In genomic region chr6:111792914-111793700, GRCh38 we compare ENCODE assay signal across 11 cellular contexts.
DNase-seq lines count a peak whose midpoint lies in the region; ATAC-seq, FAIRE-seq and TF ChIP-seq lines count a peak whose summit lies in the region.
"Had no signal": no experiment of that assay in that cellular context is flagged by ENCODE, and none has a peak within 500 bp of the region (broad histone marks: within the 10 kb centered on the region; RNA-seq: fewer than 3 reads in every experiment).

No MANE protein-coding gene starts in this region.

- POLR2A ChIA-PET in HepG2 (lab: Yijun Ruan, JAX), result interaction anchor here (0.9 to 2.1 kb wide), 4 partner anchors 23 to 188 kb away, joined by 3 to 6 read pairs (median 4); no protein-coding TSS in a partner anchor
- POLR2A ChIA-PET in activated CD4-positive, alpha-beta memory T cell treated with anti-CD3 and anti-CD28 coated beads, Interleukin-2, amount 10 ng/mL, durations not matched to agents 7 days and 5 days (lab: Charles Lee), result interaction anchor here (0.8 to 2.9 kb wide), 15 partner anchors 10 to 81 kb away, joined by 3 to 20 read pairs (median 8); no protein-coding TSS in a partner anchor

- peak overlapping the region; percentile 69 for H2AFZ ChIP-seq in HepG2 (ENCODE audit: low read length)

- in situ Hi-C loops in HepG2 (cut with HindIII; ENCODE audit: extremely low pct_ligation_motif_present, low pct_unique_long_range_greater_than_20kb), result no loop called here

- H3K4me2 ChIP-seq in HepG2 (ENCODE audit: low read depth, low read length), result peak overlapping the region; percentile 80

- H3K4me3 Mint-ChIP-seq in activated CD4-positive, alpha-beta memory T cell treated with anti-CD3 and anti-CD28 coated beads, Interleukin-2, amount 10 ng/mL, durations not matched to agents 7 days and 5 days, result peak overlapping the region; percentile 73

- H3K27ac ChIP-seq in HepG2 (ENCODE audit: extremely low read length, insufficient read depth, low read length) (peak overlapping the region; percentile 61), right lobe of liver (no peak overlapping the region), lower lobe of right lung (peak overlapping the region; percentile 19)

- TF ChIP-seq CTCF in HepG2 (CRISPR knock-in tag; IDR thresholded peaks at IDR 0.05), result no peak
- TF ChIP-seq CTCF in right lobe of liver (IDR thresholded peaks at IDR 0.05), result no peak
- TF ChIP-seq CTCF in lower lobe of right lung (IDR thresholded peaks at IDR 0.05), result no peak

- intact Hi-C loops in HepG2 (cut with micrococcal nuclease; ENCODE audit: unreplicated experiment), result loop anchor here (5.0 kb wide), 1 partner anchor 49 kb away; no protein-coding TSS in a partner anchor
- intact Hi-C loops in right lobe of liver (cut with DNase I), result no loop called here
- intact Hi-C loops in lower lobe of right lung (cut with DNase I), result no loop called here

- peaks cover 15% of the 10 kb centered on the region for H3K79me2 ChIP-seq in HepG2 (ENCODE audit: insufficient read depth, low read length)

- peak overlapping the region; percentile 55 for H3K9ac ChIP-seq in HepG2 (ENCODE audit: insufficient read depth, low read depth, low read length)

- WGBS in HepG2 (ENCODE audit: low lambda C conversion rate), result 6% methylated on average over 10 of the region's 10 CpGs
- WGBS in right lobe of liver (ENCODE audit: insufficient coverage, low coverage, low lambda C conversion rate, missing lambda C conversion rate), result 69% methylated on average over 10 of the region's 10 CpGs

- H3K9me3 Mint-ChIP-seq in activated CD4-positive, alpha-beta memory T cell treated with anti-CD3 and anti-CD28 coated beads, Interleukin-2, amount 10 ng/mL, durations not matched to agents 7 days and 5 days, result no peaks in the 10 kb centered on the region

- H3K27me3 ChIP-seq in HepG2 (ENCODE audit: control insufficient read depth in 1 of 2, insufficient read depth in 2 of 2, low read length in 2 of 2) (no peaks in the 10 kb centered on the region), right lobe of liver (no peaks in the 10 kb centered on the region), lower lobe of right lung (ENCODE audit: low read depth) (no peaks in the 10 kb centered on the region)
- H3K27me3 ChIP-seq: tibial nerve had no signal

- no peak for TF ChIP-seq EP300 in HepG2 (IDR thresholded peaks at IDR 0.05; ENCODE audit: low read depth in 2 of 2, low read length in 2 of 2)
- no peak for TF ChIP-seq EP300 in HepG2 (CRISPR knock-in tag; IDR thresholded peaks at IDR 0.05; ENCODE audit: borderline replicate concordance)

- no peaks in the 10 kb centered on the region for H3K9me3 ChIP-seq in HepG2 (ENCODE audit: low read length)
- H3K9me3 ChIP-seq in right lobe of liver, result no peaks in the 10 kb centered on the region
- H3K9me3 ChIP-seq in lower lobe of right lung, result no peaks in the 10 kb centered on the region
- H3K9me3 ChIP-seq: tibial nerve had no signal

- no peak for TF ChIP-seq RAD21 in HepG2 (CRISPR knock-in tag; IDR thresholded peaks at IDR 0.05)

- no peaks in the 10 kb centered on the region for H4K20me1 ChIP-seq in HepG2 (ENCODE audit: insufficient read depth, low read length)

- H3K36me3 Mint-ChIP-seq in activated CD4-positive, alpha-beta memory T cell treated with anti-CD3 and anti-CD28 coated beads, Interleukin-2, amount 10 ng/mL, durations not matched to agents 7 days and 5 days (ENCODE audit: low read depth), result peaks cover 20% of the 10 kb centered on the region

- DNase-seq in HepG2 (ENCODE audit: low spot score) (peak; percentile 28), right lobe of liver (no peak), lower lobe of right lung (no peak), epidermal melanocyte (ENCODE audit: insufficient read length, low spot score) (no peak), NCI-H1694 treated with DMSO at 0.1 percent for 48 hours (lab: John Stamatoyannopoulos, UW) (no peak)
- no peak for DNase-seq in activated CD4-positive, alpha-beta memory T cell treated with anti-CD3 and anti-CD28 coated beads, Interleukin-2, amount 10 ng/mL, durations not matched to agents 7 days and 5 days
- no peak for DNase-seq in activated CD4-positive, CD25-positive, alpha-beta regulatory T cell (lab: John Stamatoyannopoulos, UW)
- DNase-seq: activated CD4-positive, alpha-beta T cell treated with anti-CD3 and anti-CD28 coated beads for 1 hour; effector CD8-positive, alpha-beta T cell; NCI-H187 treated with DMSO at 0.1 percent for 48 hours had no signal

- FAIRE-seq in HepG2 (lab: Jason Lieb, UNC), result no peak

- CTCF ChIA-PET in HepG2 (lab: Yijun Ruan, JAX; ENCODE audit: low intra/inter-chr PET ratio, low total read pairs), result no interaction called here
- CTCF ChIA-PET in activated CD4-positive, alpha-beta memory T cell treated with anti-CD3 and anti-CD28 coated beads, Interleukin-2, amount 10 ng/mL, durations not matched to agents 7 days and 5 days (lab: Charles Lee), result interaction anchor here (0.7 to 1.7 kb wide), 5 partner anchors 9 to 250 kb away, joined by 3 to 4 read pairs (median 3); no protein-coding TSS in a partner anchor

- H3K27me3 Mint-ChIP-seq in activated CD4-positive, alpha-beta memory T cell treated with anti-CD3 and anti-CD28 coated beads, Interleukin-2, amount 10 ng/mL, durations not matched to agents 7 days and 5 days, result no peaks in the 10 kb centered on the region

- BruUV-seq in HepG2 (replicated peaks; lab: Mats Ljungman, UMichigan), result TSS peak; percentile 64

- no peak for TF ChIP-seq POLR2A in HepG2 (IDR thresholded peaks at IDR 0.05; ENCODE audit: insufficient read depth in 1 of 2, low read depth in 2 of 2, low read length in 2 of 2)
- no peak for TF ChIP-seq POLR2A in right lobe of liver (IDR thresholded peaks at IDR 0.05)

- peak overlapping the region; percentile 87 for H3K27ac Mint-ChIP-seq in activated CD4-positive, alpha-beta memory T cell treated with anti-CD3 and anti-CD28 coated beads, Interleukin-2, amount 10 ng/mL, durations not matched to agents 7 days and 5 days

- H3K4me1 Mint-ChIP-seq in activated CD4-positive, alpha-beta memory T cell treated with anti-CD3 and anti-CD28 coated beads, Interleukin-2, amount 10 ng/mL, durations not matched to agents 7 days and 5 days, result peaks cover 59% of the 10 kb centered on the region

- H3K4me1 ChIP-seq in HepG2 (ENCODE audit: insufficient read depth, low read length) (peaks cover 85% of the 10 kb centered on the region), right lobe of liver (no peaks in the 10 kb centered on the region), lower lobe of right lung (peaks cover 28% of the 10 kb centered on the region)

- H3K36me3 ChIP-seq in HepG2 (replicated peaks in 1 of 2; ENCODE audit: control insufficient read depth in 1 of 2, insufficient read depth in 2 of 2, low read length in 2 of 2) (no peaks in the 10 kb centered on the region), right lobe of liver (no peaks in the 10 kb centered on the region), lower lobe of right lung (no peaks in the 10 kb centered on the region)
- H3K36me3 ChIP-seq: tibial nerve had no signal

- H3K4me3 ChIP-seq in HepG2 (replicated peaks in 1 of 3; ENCODE audit: insufficient read depth in 1 of 3, low read depth in 2 of 3, low read length in 3 of 3), result peak overlapping the region; percentile 56 to 63 (median 57)
- no peak overlapping the region for H3K4me3 ChIP-seq in right lobe of liver
- peak overlapping the region; percentile 12 for H3K4me3 ChIP-seq in lower lobe of right lung

- ATAC-seq in HepG2 (peak; percentile 54), right lobe of liver (no peak), lower lobe of right lung (no peak)

TF ChIP-seq in HepG2, 621 proteins besides CTCF, POLR2A, EP300 and RAD21 (continues in another document):
- TF ChIP-seq IKZF1 (IDR thresholded peaks at IDR 0.05) (no peak), ATRX (CRISPR knock-in tag; IDR thresholded peaks at IDR 0.05; ENCODE audit: borderline replicate concordance) (no peak), ZFP36 (IDR thresholded peaks at IDR 0.05; ENCODE audit: borderline replicate concordance, low read depth, low read length, partially characterized antibody) (no peak), RFXAP (CRISPR knock-in tag; IDR thresholded peaks at IDR 0.05; ENCODE audit: borderline replicate concordance) (no peak), ZHX1 (CRISPR knock-in tag; IDR thresholded peaks at IDR 0.05; ENCODE audit: low read depth) (no peak), ZNF430 (CRISPR knock-in tag; IDR thresholded peaks at IDR 0.05) (no peak), ZIK1 (CRISPR knock-in tag; IDR thresholded peaks at IDR 0.05; ENCODE audit: borderline replicate concordance, low read depth) (no peak), HHEX (CRISPR knock-in tag; IDR thresholded peaks at IDR 0.05) (no peak), SRY (CRISPR knock-in tag; IDR thresholded peaks at IDR 0.05) (no peak), ZFY (CRISPR knock-in tag; IDR thresholded peaks at IDR 0.05) (0 out of 2 replicates have a peak, but pooled peaks have one; percentile 6), KDM1A (CRISPR knock-in tag; IDR thresholded peaks at IDR 0.05) (no peak), MIXL1 (CRISPR knock-in tag; IDR thresholded peaks at IDR 0.05) (no peak), BRCA1 (CRISPR knock-in tag; IDR thresholded peaks at IDR 0.05) (no peak), ZNF614 (CRISPR knock-in tag; IDR thresholded peaks at IDR 0.05; ENCODE audit: borderline replicate concordance) (no peak), PPARG (CRISPR knock-in tag; conservative IDR thresholded peaks at IDR 0.05) (no peak), ZNF724P (CRISPR knock-in tag; IDR thresholded peaks at IDR 0.05; ENCODE audit: borderline replicate concordance) (no peak), FIP1L1 (IDR thresholded peaks at IDR 0.05; ENCODE audit: borderline replicate concordance, insufficient read depth, low read depth, low read length) (no peak), CHD2 (IDR thresholded peaks at IDR 0.05; ENCODE audit: low read depth, low read length) (no peak)

Comparison
In these comparisons a context has a peak if more than half of its experiments do, and no peak if none do; other contexts are left out.
1. H3K27ac ChIP-seq: peak in HepG2 (single experiment) and lower lobe of right lung (single experiment); none in right lobe of liver (0 of 3).
2. H3K4me3 ChIP-seq: peak in HepG2 (3 of 3) and lower lobe of right lung (single experiment); none in right lobe of liver (0 of 3).